18 cellular contexts compared by ENCODE assay signal in genomic region chr2:215347878-215348277, GRCh38. TPM values are rescaled to one million over a fixed set of nuclear protein-coding genes. Genes with fewer than 3 reads are reported as not detected.
A peak's percentile ranks its signal among the peaks of the same experiment; 100 is the strongest.
DNase-seq lines count a peak whose midpoint lies in the region; ATAC-seq and TF ChIP-seq lines count a peak whose summit lies in the region.
"Had no signal": no experiment of that assay in that cellular context is flagged by ENCODE, and none has a peak within 500 bp of the region (broad histone marks: within the 10 kb centered on the region; RNA-seq: fewer than 3 reads in every experiment).

No MANE protein-coding gene starts in this region.

- H3K4me1 ChIP-seq in A673 (ENCODE audit: insufficient read depth, low read length, poor library complexity, severe bottlenecking) (no peaks in the 10 kb centered on the region), Panc1 (ENCODE audit: control insufficient read depth, insufficient read depth, low read length) (no peaks in the 10 kb centered on the region), left lung (no peaks in the 10 kb centered on the region)
- H3K4me1 ChIP-seq: A549 had no signal

- no peak overlapping the region for H3K4me3 ChIP-seq in A673 (ENCODE audit: low read depth, low read length, poor library complexity, severe bottlenecking)
- H3K4me3 ChIP-seq in Panc1 (ENCODE audit: low read depth in 2 of 2, low read length in 2 of 2): no peak overlapping the region
- H3K4me3 ChIP-seq in epithelial cell of esophagus (ENCODE audit: low read length): no peak overlapping the region
- no peak overlapping the region for H3K4me3 ChIP-seq in left lung
- H3K4me3 ChIP-seq: A549 had no signal

- intact Hi-C loops in A673 (cut with micrococcal nuclease; ENCODE audit: unreplicated experiment): no loop called here
- intact Hi-C loops in Panc1 (cut with micrococcal nuclease; ENCODE audit: unreplicated experiment): no loop called here
- intact Hi-C loops in left lung (cut with DNase I): no loop called here

- H3K27ac Mint-ChIP-seq in activated CD8-positive, alpha-beta T cell treated with anti-CD3 and anti-CD28 coated beads, Interleukin-2, amount 10 ng/mL, durations not matched to agents 7 days and 5 days: no peak overlapping the region
- H3K27ac Mint-ChIP-seq: CD4-positive, alpha-beta memory T cell had no signal

- peaks cover 69% of the 10 kb centered on the region for H3K36me3 Mint-ChIP-seq in activated CD8-positive, alpha-beta T cell treated with anti-CD3 and anti-CD28 coated beads, Interleukin-2, amount 10 ng/mL, durations not matched to agents 7 days and 5 days (ENCODE audit: low read depth)

- no peaks in the 10 kb centered on the region for H3K27me3 ChIP-seq in A673 (replicated peaks; ENCODE audit: insufficient read depth, low read depth, low read length, poor library complexity)
- H3K27me3 ChIP-seq in Panc1 (ENCODE audit: control insufficient read depth, insufficient read depth, low read length): no peaks in the 10 kb centered on the region
- no peaks in the 10 kb centered on the region for H3K27me3 ChIP-seq in left lung

- BruUV-seq in A673 (replicated peaks; lab: Mats Ljungman, UMichigan) (no TSS peak), Panc1 (replicated peaks; lab: Mats Ljungman, UMichigan) (TSS peak; percentile 23)

- CTCF ChIA-PET in A673 (lab: Charles Lee): no interaction called here
- CTCF ChIA-PET in Panc1 (lab: Charles Lee): no interaction called here
- CTCF ChIA-PET in activated CD8-positive, alpha-beta T cell treated with anti-CD3 and anti-CD28 coated beads, Interleukin-2, amount 10 ng/mL, durations not matched to agents 7 days and 5 days (lab: Charles Lee): no interaction called here

- ATAC-seq in Panc1: no peak
- ATAC-seq in left lung: peak; percentile 57
- no peak for ATAC-seq in activated CD8-positive, alpha-beta T cell treated with anti-CD3 and anti-CD28 coated beads, Interleukin-2, amount 10 ng/mL, durations not matched to agents 7 days and 5 days
- no peak for ATAC-seq in GM21367 (IDR thresholded peaks at IDR 0.05; ENCODE audit: unreplicated experiment)
- ATAC-seq: A549 had no signal

- H3K9me3 ChIP-seq in A673 (ENCODE audit: low read depth, low read length, poor library complexity, severe bottlenecking): no peaks in the 10 kb centered on the region
- H3K9me3 ChIP-seq in Panc1 (ENCODE audit: control insufficient read depth, insufficient read depth, low read depth, low read length): no peaks in the 10 kb centered on the region
- no peaks in the 10 kb centered on the region for H3K9me3 ChIP-seq in left lung
- H3K9me3 ChIP-seq: A549 had no signal

- H3K27ac ChIP-seq in A673 (ENCODE audit: low read depth, low read length, poor library complexity, severe bottlenecking): peak overlapping the region; percentile 11
- H3K27ac ChIP-seq in Panc1 (ENCODE audit: low read length): no peak overlapping the region
- H3K27ac ChIP-seq in left lung: no peak overlapping the region
- H3K27ac ChIP-seq: A549 had no signal

- TF ChIP-seq CTCF in A673 (conservative IDR thresholded peaks at IDR 0.05; ENCODE audit: low read depth, low read length): no peak
- no peak for TF ChIP-seq CTCF in Panc1 (IDR thresholded peaks at IDR 0.05)
- no peak for TF ChIP-seq CTCF in epithelial cell of esophagus (IDR thresholded peaks at IDR 0.05; ENCODE audit: insufficient read depth, low read depth, low read length, missing control alignments)
- no peak for TF ChIP-seq CTCF in left lung (IDR thresholded peaks at IDR 0.05)

- POLR2A ChIA-PET in A673 (lab: Charles Lee; ENCODE audit: low non-redundant PET) (no interaction called here), Panc1 (lab: Charles Lee) (no interaction called here)
- POLR2A ChIA-PET in activated CD8-positive, alpha-beta T cell treated with anti-CD3 and anti-CD28 coated beads, Interleukin-2, amount 10 ng/mL, durations not matched to agents 7 days and 5 days (lab: Charles Lee): no interaction called here

- no peaks in the 10 kb centered on the region for H3K27me3 Mint-ChIP-seq in activated CD8-positive, alpha-beta T cell treated with anti-CD3 and anti-CD28 coated beads, Interleukin-2, amount 10 ng/mL, durations not matched to agents 7 days and 5 days (ENCODE audit: low read depth)
- H3K27me3 Mint-ChIP-seq: CD4-positive, alpha-beta memory T cell had no signal

- no peaks in the 10 kb centered on the region for H3K4me1 Mint-ChIP-seq in activated CD8-positive, alpha-beta T cell treated with anti-CD3 and anti-CD28 coated beads, Interleukin-2, amount 10 ng/mL, durations not matched to agents 7 days and 5 days (ENCODE audit: low read depth)
- H3K4me1 Mint-ChIP-seq: CD4-positive, alpha-beta memory T cell had no signal

- no peaks in the 10 kb centered on the region for H3K9me3 Mint-ChIP-seq in activated CD8-positive, alpha-beta T cell treated with anti-CD3 and anti-CD28 coated beads, Interleukin-2, amount 10 ng/mL, durations not matched to agents 7 days and 5 days (ENCODE audit: insufficient read depth)
- H3K9me3 Mint-ChIP-seq: CD4-positive, alpha-beta memory T cell had no signal

- DNase-seq in A673 (ENCODE audit: low spot score): no peak
- no peak for DNase-seq in Panc1 (ENCODE audit: low read depth, low spot score)
- peak; percentile 36 for DNase-seq in epithelial cell of esophagus (ENCODE audit: low read depth)
- DNase-seq in left lung: no peak
- DNase-seq in NCI-H187 (lab: John Stamatoyannopoulos, UW): no peak
- no peak for DNase-seq in iPS-NIHi7 (ENCODE audit: extremely low spot score)
- no peak for DNase-seq in activated CD8-positive, alpha-beta T cell treated with anti-CD3 and anti-CD28 coated beads, Interleukin-2, amount 10 ng/mL, durations not matched to agents 7 days and 5 days
- DNase-seq: 8988T, C1 segment of cervical spinal cord, Calu3, COR-L47, DMS53, DMS79 treated with DMSO at 0.1 percent for 48 hours, H7, HCEC 1CT had no signal

- no peak overlapping the region for H3K4me3 Mint-ChIP-seq in activated CD8-positive, alpha-beta T cell treated with anti-CD3 and anti-CD28 coated beads, Interleukin-2, amount 10 ng/mL, durations not matched to agents 7 days and 5 days
- H3K4me3 Mint-ChIP-seq: CD4-positive, alpha-beta memory T cell had no signal

- in situ Hi-C loops in Panc1 (cut with HindIII; ENCODE audit: low pct_unique_long_range_greater_than_20kb, low sequenced_read_pairs): no loop called here

- peaks cover 52% of the 10 kb centered on the region for H3K36me3 ChIP-seq in A673 (ENCODE audit: insufficient read depth, low read length, poor library complexity, severe bottlenecking)
- H3K36me3 ChIP-seq in Panc1 (ENCODE audit: control insufficient read depth, insufficient read depth, low read length): peaks cover 43% of the 10 kb centered on the region
- peaks cover 0 to 75% of the 10 kb centered on the region in 2 donors for H3K36me3 ChIP-seq in left lung

RNA-seq across cellular contexts. Expression of gene ATIC, which starts 36.0 kb away (rescaled TPM):
- total RNA-seq in A673 (2021): 328 and 333 TPM in 2 replicates
- 223 TPM for total RNA-seq in Panc1 (2021; ENCODE audit: unreplicated experiment)
- polyA plus RNA-seq in Panc1 (2012; ENCODE audit: insufficient read length): 206 TPM
- 10 to 100 TPM; 78.6 to 98.2 TPM for total RNA-seq in left lung
- total RNA-seq in activated CD8-positive, alpha-beta T cell treated with anti-CD3 and anti-CD28 coated beads, Interleukin-2, amount 10 ng/mL, durations not matched to agents 7 days and 5 days: 100 to 1,000 TPM; 170 to 182 TPM
